Comparison of ENCODE assay signal across 9 cellular contexts in genomic region chr5:151739939-151740335, GRCh38. TPM values are rescaled to one million over a fixed set of nuclear protein-coding genes. Genes with fewer than 3 reads are reported as not detected.
DNase-seq lines count a peak whose midpoint lies in the region; ATAC-seq and TF ChIP-seq lines count a peak whose summit lies in the region.
"Had no signal": no experiment of that assay in that cellular context is flagged by ENCODE, and none has a peak within 500 bp of the region (broad histone marks: within the 10 kb centered on the region; RNA-seq: fewer than 3 reads in every experiment).

No MANE protein-coding gene starts in this region.

- intact Hi-C loops in activated naive CD4-positive, alpha-beta T cell treated with anti-CD3 and anti-CD28 coated beads for 36 hours (cut with micrococcal nuclease) = loop anchor here (1.0 to 2.0 kb wide), 4 partner anchors 19 to 293 kb away; partner anchors contain the start of genes G3BP1 and SLC36A1
- intact Hi-C loops in vagina (cut with DNase I) = loop anchor here (1.0 to 5.0 kb wide), 3 partner anchors 30 to 293 kb away; partner anchors contain the start of gene SLC36A1

- no peak overlapping the region for H3K4me3 ChIP-seq in endodermal cell (ENCODE audit: low read length)
- H3K4me3 ChIP-seq in vagina = peak overlapping the region in 1 of 2 donors; percentile 7

- DNase-seq in activated naive CD4-positive, alpha-beta T cell treated with anti-CD3 and anti-CD28 coated beads for 36 hours = no peak
- DNase-seq in endodermal cell (no peak), mesothelial cell of epicardium (ENCODE audit: low spot score in 2 of 2, unreplicated experiment in 2 of 2) (no peak), vagina (ENCODE audit: extremely low spot score in 2 of 2) (no peak), COLO829 (ENCODE audit: low spot score) (no peak)
- no peak for DNase-seq in activated naive CD8-positive, alpha-beta T cell treated with anti-CD3 and anti-CD28 coated beads, Interleukin-2, amount 50 U/mL, for 24 hours

- no peak for TF ChIP-seq POLR2A in vagina (IDR thresholded peaks at IDR 0.05)

- H3K27ac ChIP-seq in endodermal cell (ENCODE audit: low read depth, low read length) (peak overlapping the region; percentile 57), vagina (peak overlapping the region; percentile 81)

- peaks cover 13% of the 10 kb centered on the region for H3K36me3 Mint-ChIP-seq in activated naive CD4-positive, alpha-beta T cell treated with anti-CD3 and anti-CD28 coated beads, Interleukin-2, amount 50 U/mL, for 24 hours
- peaks cover 14% of the 10 kb centered on the region for H3K36me3 Mint-ChIP-seq in activated naive CD4-positive, alpha-beta T cell treated with anti-CD3 and anti-CD28 coated beads for 36 hours (ENCODE audit: low read depth)
- H3K36me3 Mint-ChIP-seq in endodermal cell (ENCODE audit: low read depth) (peaks cover 7% of the 10 kb centered on the region), mesothelial cell of epicardium (peaks cover 11% of the 10 kb centered on the region)
- H3K36me3 Mint-ChIP-seq in activated naive CD8-positive, alpha-beta T cell treated with anti-CD3 and anti-CD28 coated beads, Interleukin-2, amount 50 U/mL, for 24 hours (ENCODE audit: low read depth) = peaks cover 23% of the 10 kb centered on the region

- no peaks in the 10 kb centered on the region for H3K27me3 Mint-ChIP-seq in activated naive CD4-positive, alpha-beta T cell treated with anti-CD3 and anti-CD28 coated beads, Interleukin-2, amount 50 U/mL, for 24 hours
- no peaks in the 10 kb centered on the region for H3K27me3 Mint-ChIP-seq in activated naive CD4-positive, alpha-beta T cell treated with anti-CD3 and anti-CD28 coated beads for 36 hours (ENCODE audit: low read depth)
- H3K27me3 Mint-ChIP-seq in endodermal cell (ENCODE audit: insufficient read depth) (no peaks in the 10 kb centered on the region), mesothelial cell of epicardium (ENCODE audit: low read depth) (no peaks in the 10 kb centered on the region)
- H3K27me3 Mint-ChIP-seq in activated naive CD8-positive, alpha-beta T cell treated with anti-CD3 and anti-CD28 coated beads, Interleukin-2, amount 50 U/mL, for 24 hours = no peaks in the 10 kb centered on the region
- H3K27me3 Mint-ChIP-seq: activated naive CD8-positive, alpha-beta T cell treated with anti-CD3 and anti-CD28 coated beads for 36 hours had no signal

- H3K4me1 Mint-ChIP-seq in activated naive CD4-positive, alpha-beta T cell treated with anti-CD3 and anti-CD28 coated beads, Interleukin-2, amount 50 U/mL, for 24 hours = peaks cover 16% of the 10 kb centered on the region
- peaks cover 10% of the 10 kb centered on the region for H3K4me1 Mint-ChIP-seq in activated naive CD4-positive, alpha-beta T cell treated with anti-CD3 and anti-CD28 coated beads for 36 hours (ENCODE audit: low read depth)
- peaks cover 22% of the 10 kb centered on the region for H3K4me1 Mint-ChIP-seq in endodermal cell
- peaks cover 31% of the 10 kb centered on the region for H3K4me1 Mint-ChIP-seq in mesothelial cell of epicardium
- H3K4me1 Mint-ChIP-seq in activated naive CD8-positive, alpha-beta T cell treated with anti-CD3 and anti-CD28 coated beads, Interleukin-2, amount 50 U/mL, for 24 hours = peaks cover 16% of the 10 kb centered on the region

- H3K27ac Mint-ChIP-seq in activated naive CD4-positive, alpha-beta T cell treated with anti-CD3 and anti-CD28 coated beads, Interleukin-2, amount 50 U/mL, for 24 hours = peak overlapping the region; percentile 24
- H3K27ac Mint-ChIP-seq in activated naive CD4-positive, alpha-beta T cell treated with anti-CD3 and anti-CD28 coated beads for 36 hours = no peak overlapping the region
- H3K27ac Mint-ChIP-seq in endodermal cell (peak overlapping the region; percentile 89), mesothelial cell of epicardium (peak overlapping the region; percentile 98)
- no peak overlapping the region for H3K27ac Mint-ChIP-seq in activated naive CD8-positive, alpha-beta T cell treated with anti-CD3 and anti-CD28 coated beads, Interleukin-2, amount 50 U/mL, for 24 hours
- H3K27ac Mint-ChIP-seq: activated naive CD8-positive, alpha-beta T cell treated with anti-CD3 and anti-CD28 coated beads for 36 hours had no signal

- CTCF ChIA-PET in activated naive CD4-positive, alpha-beta T cell treated with anti-CD3 and anti-CD28 coated beads for 36 hours (lab: Charles Lee) = interaction anchor here (0.6 to 5.9 kb wide), 26 partner anchors 9 to 573 kb away, joined by 3 to 65 read pairs (median 4); no protein-coding TSS in a partner anchor

- no peaks in the 10 kb centered on the region for H3K27me3 ChIP-seq in endodermal cell (ENCODE audit: control insufficient read depth, insufficient read depth, low read length, poor library complexity, severe bottlenecking)
- no peaks in the 10 kb centered on the region for H3K27me3 ChIP-seq in vagina

- 45 to 46% methylated on average over 3 to 4 of the region's 4 CpGs for WGBS in endodermal cell (ENCODE audit: insufficient coverage in 1 of 2, insufficient read length in 1 of 2), 2 experiments

- H3K4me3 Mint-ChIP-seq in activated naive CD4-positive, alpha-beta T cell treated with anti-CD3 and anti-CD28 coated beads, Interleukin-2, amount 50 U/mL, for 24 hours = no peak overlapping the region
- no peak overlapping the region for H3K4me3 Mint-ChIP-seq in activated naive CD4-positive, alpha-beta T cell treated with anti-CD3 and anti-CD28 coated beads for 36 hours
- H3K4me3 Mint-ChIP-seq in endodermal cell (no peak overlapping the region), mesothelial cell of epicardium (peak overlapping the region; percentile 1)
- no peak overlapping the region for H3K4me3 Mint-ChIP-seq in activated naive CD8-positive, alpha-beta T cell treated with anti-CD3 and anti-CD28 coated beads, Interleukin-2, amount 50 U/mL, for 24 hours
- H3K4me3 Mint-ChIP-seq: activated naive CD8-positive, alpha-beta T cell treated with anti-CD3 and anti-CD28 coated beads for 36 hours had no signal

- no peaks in the 10 kb centered on the region for H3K9me3 Mint-ChIP-seq in activated naive CD4-positive, alpha-beta T cell treated with anti-CD3 and anti-CD28 coated beads, Interleukin-2, amount 50 U/mL, for 24 hours
- no peaks in the 10 kb centered on the region for H3K9me3 Mint-ChIP-seq in activated naive CD4-positive, alpha-beta T cell treated with anti-CD3 and anti-CD28 coated beads for 36 hours
- no peaks in the 10 kb centered on the region for H3K9me3 Mint-ChIP-seq in endodermal cell
- H3K9me3 Mint-ChIP-seq in mesothelial cell of epicardium = no peaks in the 10 kb centered on the region
- no peaks in the 10 kb centered on the region for H3K9me3 Mint-ChIP-seq in activated naive CD8-positive, alpha-beta T cell treated with anti-CD3 and anti-CD28 coated beads, Interleukin-2, amount 50 U/mL, for 24 hours
- H3K9me3 Mint-ChIP-seq: activated naive CD8-positive, alpha-beta T cell treated with anti-CD3 and anti-CD28 coated beads for 36 hours had no signal

- ATAC-seq in GM21786 (IDR thresholded peaks at IDR 0.05; ENCODE audit: unreplicated experiment) = no peak
- no peak for ATAC-seq in activated naive CD8-positive, alpha-beta T cell treated with anti-CD3 and anti-CD28 coated beads, Interleukin-2, amount 50 U/mL, for 24 hours

- peak overlapping the region; percentile 12 for H3K9ac ChIP-seq in endodermal cell (ENCODE audit: extremely low read depth, low read length, poor library complexity, severe bottlenecking)

- H3K36me3 ChIP-seq in endodermal cell (ENCODE audit: control insufficient read depth, insufficient read depth, low read length) = peaks cover 14% of the 10 kb centered on the region
- peaks cover 0 to 10% of the 10 kb centered on the region in 2 donors for H3K36me3 ChIP-seq in vagina

- H3K9me3 ChIP-seq in endodermal cell (ENCODE audit: control insufficient read depth, low read length) = no peaks in the 10 kb centered on the region
- no peaks in the 10 kb centered on the region for H3K9me3 ChIP-seq in vagina

- peaks cover 15% of the 10 kb centered on the region for H3K4me1 ChIP-seq in endodermal cell (ENCODE audit: control insufficient read depth, insufficient read depth, low read length)
- peaks cover 41% of the 10 kb centered on the region for H3K4me1 ChIP-seq in vagina

- TF ChIP-seq CTCF in endodermal cell (conservative IDR thresholded peaks at IDR 0.05) (no peak), mesothelial cell of epicardium (IDR thresholded peaks at IDR 0.05; ENCODE audit: unreplicated experiment) (no peak), vagina (IDR thresholded peaks at IDR 0.05) (no peak)

RNA-seq across cellular contexts. Expression of gene ATOX1, which starts 18.5 kb away (rescaled TPM):
- 10 to 100 TPM; 87.7 to 92.6 TPM for total RNA-seq in activated naive CD4-positive, alpha-beta T cell treated with anti-CD3 and anti-CD28 coated beads for 36 hours
- total RNA-seq in endodermal cell (100 to 1,000 TPM; 105 to 129 TPM), mesothelial cell of epicardium (92.6 to 101 TPM (median 97.1 TPM) in 3 replicates), vagina (120 TPM)
- 102 TPM for polyA plus RNA-seq in endodermal cell (2013, experiment 1 of 2)
- 98.4 TPM for polyA plus RNA-seq in endodermal cell (2013, experiment 2 of 2)

RNA-seq across cellular contexts. Expression of gene G3BP1, which starts 31.8 kb away (rescaled TPM):
- total RNA-seq in activated naive CD4-positive, alpha-beta T cell treated with anti-CD3 and anti-CD28 coated beads for 36 hours = 100 to 1,000 TPM; 220 to 241 TPM
- total RNA-seq in endodermal cell (100 to 1,000 TPM; 346 to 376 TPM), mesothelial cell of epicardium (211 to 224 TPM (median 223 TPM) in 3 replicates), vagina (97.0 TPM)
- polyA plus RNA-seq in endodermal cell (2013, experiment 1 of 2) = 146 TPM
- 146 TPM for polyA plus RNA-seq in endodermal cell (2013, experiment 2 of 2)

RNA-seq across cellular contexts. Expression of gene SPARC, which starts 53.2 kb away (rescaled TPM):
- total RNA-seq in activated naive CD4-positive, alpha-beta T cell treated with anti-CD3 and anti-CD28 coated beads for 36 hours = under 1 TPM; 0.20 to 0.45 TPM
- total RNA-seq in endodermal cell = 100 to 1,000 TPM; 523 to 643 TPM
- 610 TPM for polyA plus RNA-seq in endodermal cell (2013, experiment 1 of 2)
- polyA plus RNA-seq in endodermal cell (2013, experiment 2 of 2) = 610 TPM
- total RNA-seq in mesothelial cell of epicardium = 2,843 to 2,896 TPM (median 2,890 TPM) in 3 replicates
- total RNA-seq in vagina = 273 TPM

Comparison
In these comparisons a context has a peak if more than half of its experiments do, and no peak if none do; other contexts are left out.
1. H3K27ac Mint-ChIP-seq: peak in activated naive CD4-positive, alpha-beta T cell treated with anti-CD3 and anti-CD28 coated beads, Interleukin-2, amount 50 U/mL, for 24 hours (single experiment), endodermal cell (single experiment) and mesothelial cell of epicardium (single experiment); none in activated naive CD4-positive, alpha-beta T cell treated with anti-CD3 and anti-CD28 coated beads for 36 hours (single experiment) and activated naive CD8-positive, alpha-beta T cell treated with anti-CD3 and anti-CD28 coated beads, Interleukin-2, amount 50 U/mL, for 24 hours (single experiment).
2. RNA of gene SPARC, which starts 53.2 kb away (total RNA-seq): 2,843 to 2,896 TPM in mesothelial cell of epicardium, 523 to 643 TPM in endodermal cell and 273 TPM in vagina (single experiment); 0.20 to 0.45 TPM in activated naive CD4-positive, alpha-beta T cell treated with anti-CD3 and anti-CD28 coated beads for 36 hours; every median in the first group is over 100 times any median in the second.